9 cellular contexts compared by ENCODE assay signal in the genomic region with DNA sequence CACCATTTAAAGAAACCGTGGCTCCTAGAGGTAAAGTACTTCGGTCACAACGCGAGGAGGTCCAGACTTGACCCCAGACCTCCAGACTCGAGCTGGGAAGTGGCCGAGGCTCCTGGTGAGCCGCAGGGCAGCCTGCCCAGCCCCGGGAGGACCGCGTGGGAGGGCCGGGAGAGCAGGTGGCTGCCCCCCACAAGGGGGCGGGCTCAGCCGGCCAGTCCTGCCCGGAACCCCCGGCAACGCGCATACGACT. TPM values are rescaled to one million over a fixed set of nuclear protein-coding genes. Genes with fewer than 3 reads are reported as not detected.
DNase-seq lines count a peak whose midpoint lies in the region; ATAC-seq, FAIRE-seq and TF ChIP-seq lines count a peak whose summit lies in the region.
"Had no signal": no experiment of that assay in that cellular context is flagged by ENCODE, and none has a peak within 500 bp of the region (broad histone marks: within the 10 kb centered on the region; RNA-seq: fewer than 3 reads in every experiment).

TSS of gene SLC27A2 (plus strand) at position 214 of the 250 bp plus-strand sequence. CDS start 232 bp downstream, outside the sequence.

- H3K4me2 ChIP-seq in endothelial cell of umbilical vein (ENCODE audit: insufficient read depth, low read length): peak within 1 kb of the TSS; percentile 59

- H3K36me3 Mint-ChIP-seq in natural killer cell treated with Interleukin-12 subunit alpha and Interleukin-12 subunit beta and Interleukin-15 and Interleukin-18, amount 100 ng/mL, for 72 hours: peaks cover 7% of the 10 kb centered on the region

- H3K9me3 ChIP-seq in endothelial cell of umbilical vein (replicated peaks; ENCODE audit: control insufficient read depth, insufficient read depth, low read length): no peaks in the 10 kb centered on the region

- H3K36me3 ChIP-seq in endothelial cell of umbilical vein (ENCODE audit: control insufficient read depth in 2 of 2, extremely low read depth in 1 of 2, insufficient read depth in 2 of 2, low read length in 2 of 2): no peaks in the 10 kb centered on the region

- H3K9me3 Mint-ChIP-seq in natural killer cell treated with Interleukin-12 subunit alpha and Interleukin-12 subunit beta and Interleukin-15 and Interleukin-18, amount 100 ng/mL, for 72 hours: no peaks in the 10 kb centered on the region

- no TSS peak for BruUV-seq in endothelial cell of umbilical vein (replicated peaks; lab: Mats Ljungman, UMichigan)

- H2AFZ ChIP-seq in endothelial cell of umbilical vein (ENCODE audit: low read depth, low read length): peak within 1 kb of the TSS; percentile 84

- H3K27ac ChIP-seq in endothelial cell of umbilical vein (ENCODE audit: insufficient read depth, low read depth, low read length): no peak within 1 kb of the TSS

- no peaks in the 10 kb centered on the region for H3K4me1 ChIP-seq in endothelial cell of umbilical vein (ENCODE audit: control insufficient read depth, extremely low read depth, insufficient read depth, low read length)

- H3K79me2 ChIP-seq in endothelial cell of umbilical vein (ENCODE audit: control insufficient read depth, insufficient read depth, low read length): no peaks in the 10 kb centered on the region

- CTCF ChIA-PET in activated CD8-positive, alpha-beta memory T cell treated with anti-CD3 and anti-CD28 coated beads for 36 hours (lab: Charles Lee): interaction anchor here (0.9 to 2.7 kb wide), 4 partner anchors 30 to 134 kb away, joined by 3 to 11 read pairs (median 6); no protein-coding TSS in a partner anchor
- CTCF ChIA-PET in endothelial cell of umbilical vein (lab: Charles Lee): interaction anchor here (0.8 to 2.7 kb wide), 3 partner anchors 9 to 134 kb away, joined by 3 to 9 read pairs (median 4); no protein-coding TSS in a partner anchor

- peaks cover 59% of the 10 kb centered on the region in 2 donors for H3K4me1 Mint-ChIP-seq in natural killer cell treated with Interleukin-12 subunit alpha and Interleukin-12 subunit beta and Interleukin-15 and Interleukin-18, amount 100 ng/mL, for 72 hours (ENCODE audit: low read depth in 2 of 2)

- H4K20me1 ChIP-seq in endothelial cell of umbilical vein (replicated peaks; ENCODE audit: control insufficient read depth, extremely low read depth, insufficient read depth, low read length): no peaks in the 10 kb centered on the region

- DNase-seq in activated CD8-positive, alpha-beta memory T cell treated with anti-CD3 and anti-CD28 coated beads, Interleukin-2, amount 50 U/mL, for 4 hours: no peak
- peak; percentile 15 for DNase-seq in RPMI7951 (ENCODE audit: low read depth)
- DNase-seq in endothelial cell of umbilical vein (ENCODE audit: low read depth, low spot score): no peak
- DNase-seq in natural killer cell treated with Interleukin-12 subunit alpha and Interleukin-12 subunit beta and Interleukin-15 and Interleukin-18, amount 100 ng/mL, for 72 hours (ENCODE audit: low spot score): peak; percentile 79
- no peak for DNase-seq in hepatic stellate cell (ENCODE audit: low spot score)
- no peak for DNase-seq in NCI-H446 (lab: John Stamatoyannopoulos, UW)

- FAIRE-seq in endothelial cell of umbilical vein (lab: Jason Lieb, UNC): peak; percentile 50
- FAIRE-seq: GM18507 had no signal

- no peaks in the 10 kb centered on the region for H3K27me3 Mint-ChIP-seq in natural killer cell treated with Interleukin-12 subunit alpha and Interleukin-12 subunit beta and Interleukin-15 and Interleukin-18, amount 100 ng/mL, for 72 hours

- H3K4me3 ChIP-seq in endothelial cell of umbilical vein (replicated peaks in 1 of 3; ENCODE audit: insufficient read depth in 1 of 3, low read depth in 1 of 3, low read length in 3 of 3): peak within 1 kb of the TSS; percentile 19 to 36 (median 20)

- TF ChIP-seq POLR2A in endothelial cell of umbilical vein (IDR thresholded peaks at IDR 0.05; ENCODE audit: low read depth, low read length): no peak

- peak; percentile 41 for ATAC-seq in HG02938 (IDR thresholded peaks at IDR 0.05; ENCODE audit: unreplicated experiment)
- ATAC-seq in natural killer cell treated with Interleukin-12 subunit alpha and Interleukin-12 subunit beta and Interleukin-15 and Interleukin-18, amount 100 ng/mL, for 72 hours: peak; percentile 59 to 73

- peak within 1 kb of the TSS; percentile 97 to 99 for H3K27ac Mint-ChIP-seq in natural killer cell treated with Interleukin-12 subunit alpha and Interleukin-12 subunit beta and Interleukin-15 and Interleukin-18, amount 100 ng/mL, for 72 hours

- no peak within 1 kb of the TSS for H3K9ac ChIP-seq in endothelial cell of umbilical vein (replicated peaks; ENCODE audit: extremely low read depth, insufficient read depth, low read length)

- no peaks in the 10 kb centered on the region for H3K9me1 ChIP-seq in endothelial cell of umbilical vein (replicated peaks; ENCODE audit: control insufficient read depth, extremely low read depth, insufficient read depth, low read length)

- POLR2A ChIA-PET in activated CD8-positive, alpha-beta memory T cell treated with anti-CD3 and anti-CD28 coated beads for 36 hours (lab: Charles Lee): interaction anchor here (1.9 to 2.3 kb wide), 2 partner anchors 79 to 174 kb away, joined by 16 read pairs; partner anchors contain the start of gene GABPB1
- POLR2A ChIA-PET in endothelial cell of umbilical vein (lab: Charles Lee): no interaction called here

- peak within 1 kb of the TSS; percentile 96 for H3K4me3 Mint-ChIP-seq in natural killer cell treated with Interleukin-12 subunit alpha and Interleukin-12 subunit beta and Interleukin-15 and Interleukin-18, amount 100 ng/mL, for 72 hours

- peaks cover 18 to 41% of the 10 kb centered on the region in 2 experiments for H3K27me3 ChIP-seq in endothelial cell of umbilical vein (ENCODE audit: control insufficient read depth in 2 of 2, insufficient read depth in 2 of 2, low read length in 2 of 2)

- peak; percentile 17 to 48 for TF ChIP-seq CTCF in endothelial cell of umbilical vein (IDR thresholded peaks at IDR 0.05; ENCODE audit: extremely low read depth in 1 of 2, insufficient read depth in 1 of 2, low read depth in 1 of 2, low read length in 2 of 2)

- intact Hi-C loops in endothelial cell of umbilical vein (cut with micrococcal nuclease): no loop called here

- dilution Hi-C loops in endothelial cell of umbilical vein (cut with MboI; ENCODE audit: extremely low pct_ligation_motif_present, low sequenced_read_pairs): no loop called here

TF ChIP-seq in endothelial cell of umbilical vein, 7 proteins besides CTCF, POLR2A, EP300 and RAD21:
- TF ChIP-seq FOS (IDR thresholded peaks at IDR 0.05; ENCODE audit: borderline replicate concordance, insufficient read depth, low read length) (no peak), POLR2AphosphoS5 (IDR thresholded peaks at IDR 0.05; ENCODE audit: insufficient read depth, low read depth, low read length) (no peak), MYC (IDR thresholded peaks at IDR 0.05; ENCODE audit: low read depth, low read length) (no peak), GATA2 (IDR thresholded peaks at IDR 0.05; ENCODE audit: insufficient read depth, insufficient read length, low read depth, low read length) (no peak), JUN (IDR thresholded peaks at IDR 0.05; ENCODE audit: borderline replicate concordance, insufficient read depth, insufficient read length, low read depth) (no peak), MAX (IDR thresholded peaks at IDR 0.05; ENCODE audit: insufficient read depth, insufficient read length) (no peak), EZH2 (IDR thresholded peaks at IDR 0.05; ENCODE audit: borderline replicate concordance, low read depth, low read length, severe bottlenecking) (no peak)

RNA-seq across cellular contexts. Expression of gene SLC27A2, which starts in this region (rescaled TPM):
- total RNA-seq in activated CD8-positive, alpha-beta memory T cell treated with anti-CD3 and anti-CD28 coated beads for 36 hours: 10 to 100 TPM; 28.6 to 29.2 TPM
- 0.39 TPM in 1 of 2 replicates, not detected in the other for total RNA-seq in RPMI7951 (2014; rRNA removed; shearing (Covaris generic))
- total RNA-seq in endothelial cell of umbilical vein: not detected in 2 replicates
- not detected in 2 replicates for polyA plus RNA-seq in endothelial cell of umbilical vein
- not detected in 2 replicates for polyA plus RNA-seq in endothelial cell of umbilical vein (2011; cell fraction: cytosol; rRNA removed)
- not detected in 2 replicates for polyA plus RNA-seq in endothelial cell of umbilical vein (2011; cell fraction: nucleus; rRNA removed)
- polyA plus RNA-seq in endothelial cell of umbilical vein (2012): not detected in 2 replicates
- 0.23 and 0.34 TPM in 2 replicates for polyA minus RNA-seq in endothelial cell of umbilical vein
- polyA minus RNA-seq in endothelial cell of umbilical vein (2011; cell fraction: cytosol; rRNA and poly(A)+ RNA removed): 206 TPM
- 0.77 and 0.82 TPM in 2 replicates for polyA minus RNA-seq in endothelial cell of umbilical vein (2011; cell fraction: nucleus; rRNA and poly(A)+ RNA removed)
- 10 to 100 TPM; 72.6 to 77.6 TPM for total RNA-seq in natural killer cell treated with Interleukin-12 subunit alpha and Interleukin-12 subunit beta and Interleukin-15 and Interleukin-18, amount 100 ng/mL, for 72 hours

Comparison
In these comparisons a context has a peak if more than half of its experiments do, and no peak if none do; other contexts are left out.
1. RNA of gene SLC27A2 (total RNA-seq): 72.6 to 77.6 TPM in natural killer cell treated with Interleukin-12 subunit alpha and Interleukin-12 subunit beta and Interleukin-15 and Interleukin-18, amount 100 ng/mL, for 72 hours and 28.6 to 29.2 TPM in activated CD8-positive, alpha-beta memory T cell treated with anti-CD3 and anti-CD28 coated beads for 36 hours; 0.39 TPM in RPMI7951 and not detected in endothelial cell of umbilical vein; every median in the first group is over 10 times any median in the second.
2. Peak in DNase-seq in RPMI7951; RNA of the gene not detected or under 1 TPM.